Comparison of ENCODE assay signal across 12 cellular contexts in the genomic region with DNA sequence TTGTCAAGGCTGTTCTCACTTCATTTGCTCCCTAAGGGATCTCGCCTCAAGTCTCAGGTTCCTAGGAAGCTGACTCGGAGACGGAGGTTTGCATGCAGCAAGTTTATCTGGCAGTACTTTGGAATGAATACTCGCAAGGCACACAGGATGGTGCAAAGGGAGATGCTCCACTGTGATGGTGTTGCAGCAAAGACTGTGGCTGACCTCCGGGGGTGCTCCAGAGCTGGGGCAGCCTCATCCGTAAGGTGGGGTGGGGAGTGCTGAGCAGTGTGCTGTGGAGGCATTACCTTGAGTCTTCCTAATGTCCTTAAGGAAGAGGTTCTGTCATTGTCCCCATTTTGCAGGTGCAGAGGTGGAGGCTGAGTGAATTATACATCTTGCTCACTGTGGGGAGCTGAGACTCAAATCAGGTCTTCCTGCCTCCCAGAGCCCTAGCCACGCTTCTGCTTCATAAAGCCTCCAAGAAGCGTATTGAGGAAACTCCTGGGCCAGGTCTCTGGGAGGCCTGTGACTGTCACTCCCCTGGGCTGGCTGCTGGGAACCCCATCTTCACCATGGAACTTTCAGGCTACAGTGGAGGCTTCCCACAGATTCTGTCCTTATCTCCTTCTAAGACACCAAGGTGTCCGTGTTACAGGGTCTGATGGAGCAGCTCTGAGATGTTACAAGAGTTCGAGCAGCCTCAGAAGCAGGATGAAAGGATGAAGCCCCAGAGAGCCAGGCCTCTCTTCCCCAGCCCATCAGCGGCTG. TPM values are rescaled to one million over a fixed set of nuclear protein-coding genes. Genes with fewer than 3 reads are reported as not detected.
DNase-seq lines count a peak whose midpoint lies in the region; ATAC-seq, FAIRE-seq and TF ChIP-seq lines count a peak whose summit lies in the region.
"Had no signal": no experiment of that assay in that cellular context is flagged by ENCODE, and none has a peak within 500 bp of the region (broad histone marks: within the 10 kb centered on the region; RNA-seq: fewer than 3 reads in every experiment).

No MANE protein-coding gene starts in this region.

- H3K4me2 ChIP-seq in HepG2 (ENCODE audit: low read depth, low read length) (no peak overlapping the region), PC-3 (ENCODE audit: low read length) (no peak overlapping the region)

- no peak for TF ChIP-seq EP300 in HepG2 (IDR thresholded peaks at IDR 0.05; ENCODE audit: low read depth in 2 of 2, low read length in 2 of 2)
- TF ChIP-seq EP300 in HepG2 (CRISPR knock-in tag; IDR thresholded peaks at IDR 0.05; ENCODE audit: borderline replicate concordance): no peak

- 22% methylated on average over 7 of the region's 11 CpGs for WGBS in HepG2 (ENCODE audit: low lambda C conversion rate)
- 68% methylated on average over 7 of the region's 11 CpGs for WGBS in right lobe of liver (ENCODE audit: insufficient coverage, low coverage, low lambda C conversion rate, missing lambda C conversion rate)

- intact Hi-C loops in HepG2 (cut with micrococcal nuclease; ENCODE audit: unreplicated experiment) (no loop called here), right lobe of liver (cut with DNase I) (no loop called here), PC-3 (cut with micrococcal nuclease) (loop anchor here (5.0 kb wide), 1 partner anchor 37 kb away; the partner anchor contains the start of gene GALNT16)

- CTCF ChIA-PET in HepG2 (lab: Yijun Ruan, JAX; ENCODE audit: low intra/inter-chr PET ratio, low total read pairs) (no interaction called here), PC-3 (lab: Charles Lee) (interaction anchor here (1.0 kb wide), 1 partner anchor 12 kb away, joined by 3 read pairs; no protein-coding TSS in a partner anchor)

- FAIRE-seq in HepG2 (lab: Jason Lieb, UNC): no peak

- DNase-seq in HepG2 (ENCODE audit: low spot score) (no peak), right lobe of liver (no peak), PC-3 (no peak), foreskin fibroblast (no peak), NCI-H1694 treated with DMSO at 0.1 percent for 48 hours (lab: John Stamatoyannopoulos, UW) (no peak)
- DNase-seq: activated CD4-positive, CD25-positive, alpha-beta regulatory T cell treated with anti-CD3 and anti-CD28 coated beads, Interleukin-2, amount 50 U/mL, for 72 hours; amniotic stem cell; left colon; SHP77 had no signal

- BruUV-seq in HepG2 (replicated peaks; lab: Mats Ljungman, UMichigan): no TSS peak
- BruUV-seq in PC-3 (replicated peaks; lab: Mats Ljungman, UMichigan): no TSS peak

- H3K27me3 ChIP-seq in HepG2 (ENCODE audit: control insufficient read depth in 1 of 2, insufficient read depth in 2 of 2, low read length in 2 of 2) (peaks cover 2 to 30% of the 10 kb centered on the region in 2 experiments), right lobe of liver (no peaks in the 10 kb centered on the region), PC-3 (ENCODE audit: low read length) (peaks cover 62% of the 10 kb centered on the region)

- no peak for TF ChIP-seq RAD21 in HepG2 (CRISPR knock-in tag; IDR thresholded peaks at IDR 0.05)

- H3K4me1 ChIP-seq in HepG2 (ENCODE audit: insufficient read depth, low read length) (no peaks in the 10 kb centered on the region), right lobe of liver (no peaks in the 10 kb centered on the region), PC-3 (ENCODE audit: insufficient read depth, low read length) (no peaks in the 10 kb centered on the region)

- TF ChIP-seq CTCF in HepG2 (CRISPR knock-in tag; IDR thresholded peaks at IDR 0.05) (no peak), right lobe of liver (IDR thresholded peaks at IDR 0.05) (no peak), PC-3 (conservative IDR thresholded peaks at IDR 0.05; ENCODE audit: low read depth, low read length) (no peak), foreskin fibroblast (IDR thresholded peaks at IDR 0.05; ENCODE audit: low read depth, low read length) (peak; percentile 27)

- no peaks in the 10 kb centered on the region for H3K36me3 ChIP-seq in HepG2 (replicated peaks in 1 of 2; ENCODE audit: control insufficient read depth in 1 of 2, insufficient read depth in 2 of 2, low read length in 2 of 2)
- H3K36me3 ChIP-seq in right lobe of liver: no peaks in the 10 kb centered on the region
- H3K36me3 ChIP-seq in PC-3 (ENCODE audit: low read depth, low read length): no peaks in the 10 kb centered on the region

- POLR2A ChIA-PET in HepG2 (lab: Yijun Ruan, JAX): no interaction called here
- POLR2A ChIA-PET in PC-3 (lab: Charles Lee; ENCODE audit: unreplicated experiment): no interaction called here

- H3K9ac ChIP-seq in HepG2 (ENCODE audit: insufficient read depth, low read depth, low read length): no peak overlapping the region
- no peak overlapping the region for H3K9ac ChIP-seq in PC-3 (ENCODE audit: low read length)

- no peak overlapping the region for H2AFZ ChIP-seq in HepG2 (ENCODE audit: low read length)
- no peak overlapping the region for H2AFZ ChIP-seq in PC-3 (ENCODE audit: low read length)

- H3K9me2 ChIP-seq in PC-3 (replicated peaks; ENCODE audit: low read length): no peaks in the 10 kb centered on the region

- H3K4me3 ChIP-seq in HepG2 (replicated peaks in 1 of 3; ENCODE audit: insufficient read depth in 1 of 3, low read depth in 2 of 3, low read length in 3 of 3) (no peak overlapping the region), right lobe of liver (no peak overlapping the region), PC-3 (ENCODE audit: low read length) (no peak overlapping the region), foreskin fibroblast (ENCODE audit: low read depth in 1 of 2, low read length in 2 of 2) (no peak overlapping the region)

- peak; percentile 46; the same call in 1 of the 3 replicates for ATAC-seq in HepG2
- no peak for ATAC-seq in right lobe of liver
- peak; percentile 27; the same call in 1 of the 2 replicates for ATAC-seq in PC-3
- no peak for ATAC-seq in HG03457 (IDR thresholded peaks at IDR 0.05; ENCODE audit: unreplicated experiment)
- no peak for ATAC-seq in GM21423 (IDR thresholded peaks at IDR 0.05; ENCODE audit: unreplicated experiment)
- ATAC-seq in GM18870 (IDR thresholded peaks at IDR 0.05; ENCODE audit: unreplicated experiment): no peak
- ATAC-seq: left colon had no signal

- in situ Hi-C loops in HepG2 (cut with HindIII; ENCODE audit: extremely low pct_ligation_motif_present, low pct_unique_long_range_greater_than_20kb): no loop called here

- H4K20me1 ChIP-seq in HepG2 (ENCODE audit: insufficient read depth, low read length) (no peaks in the 10 kb centered on the region), PC-3 (ENCODE audit: low read length) (no peaks in the 10 kb centered on the region)

- H3K27ac ChIP-seq in HepG2 (ENCODE audit: extremely low read length, insufficient read depth, low read length): no peak overlapping the region
- no peak overlapping the region for H3K27ac ChIP-seq in right lobe of liver
- no peak overlapping the region for H3K27ac ChIP-seq in PC-3 (ENCODE audit: low read length)

- H3K79me2 ChIP-seq in HepG2 (ENCODE audit: insufficient read depth, low read length) (no peaks in the 10 kb centered on the region), PC-3 (ENCODE audit: low read length) (no peaks in the 10 kb centered on the region)

- H3K9me3 ChIP-seq in HepG2 (ENCODE audit: low read length): no peaks in the 10 kb centered on the region
- no peaks in the 10 kb centered on the region for H3K9me3 ChIP-seq in right lobe of liver
- H3K9me3 ChIP-seq in PC-3 (ENCODE audit: low read length): no peaks in the 10 kb centered on the region

- TF ChIP-seq POLR2A in HepG2 (IDR thresholded peaks at IDR 0.05; ENCODE audit: insufficient read depth in 1 of 2, low read depth in 2 of 2, low read length in 2 of 2) (no peak), right lobe of liver (IDR thresholded peaks at IDR 0.05) (no peak)

- no peaks in the 10 kb centered on the region for H3F3A ChIP-seq in PC-3 (ENCODE audit: low read length, unreplicated experiment)

TF ChIP-seq in HepG2, 621 proteins besides CTCF, POLR2A, EP300 and RAD21 (continues in another document):
- TF ChIP-seq ZSCAN20 (CRISPR knock-in tag; IDR thresholded peaks at IDR 0.05; ENCODE audit: borderline replicate concordance) (no peak), KAT2B (IDR thresholded peaks at IDR 0.05; ENCODE audit: borderline replicate concordance, low read depth, low read length) (no peak), ZNF724P (CRISPR knock-in tag; IDR thresholded peaks at IDR 0.05; ENCODE audit: borderline replicate concordance) (no peak), ZNF274 (CRISPR knock-in tag; IDR thresholded peaks at IDR 0.05) (no peak), YEATS4 (CRISPR knock-in tag; IDR thresholded peaks at IDR 0.05; ENCODE audit: borderline replicate concordance) (no peak)

RNA-seq across cellular contexts. Expression of gene GALNT16, which starts 39.5 kb away (rescaled TPM):
- total RNA-seq in HepG2 (2016; rRNA removed; fragmentation: Illumina TruSeq; extraction: Trizol) (0.36 and 0.82 TPM in 2 replicates), right lobe of liver (1 to 10 TPM in 3 of 6 experiments, under 1 TPM in 3; 0.37 to 1.7 (median 0.94) TPM), PC-3 (2014; rRNA removed) (0.17 and 0.33 TPM in 2 replicates)
- total RNA-seq in HepG2 (2016; cell fraction: cytosol; rRNA removed; fragmentation: Illumina TruSeq; extraction: Trizol; ENCODE audit: low read depth): 0.10 and 0.18 TPM in 2 replicates
- total RNA-seq in HepG2 (2016; cell fraction: insoluble cytoplasmic fraction; rRNA removed; fragmentation: Illumina TruSeq; extraction: Trizol): 0.40 and 1.1 TPM in 2 replicates
- 0.28 and 0.68 TPM in 2 replicates for total RNA-seq in HepG2 (2016; cell fraction: membrane; rRNA removed; fragmentation: Illumina TruSeq; extraction: Trizol)
- 1.3 and 1.6 TPM in 2 replicates for total RNA-seq in HepG2 (2016; cell fraction: nucleus; rRNA removed; fragmentation: Illumina TruSeq; extraction: Trizol)
- 0.54 and 0.55 TPM in 2 replicates for polyA plus RNA-seq in HepG2 (2011; rRNA removed)
- polyA plus RNA-seq in HepG2 (2011; cell fraction: cytosol; rRNA removed): 0.42 and 0.63 TPM in 2 replicates
- 0.72 and 0.73 TPM in 2 replicates for polyA plus RNA-seq in HepG2 (2011; cell fraction: nucleus; rRNA removed)
- 0.20 and 0.39 TPM in 2 replicates for polyA plus RNA-seq in HepG2 (2012)
- polyA plus RNA-seq in HepG2 (2016; cell fraction: cytosol; fragmentation: Illumina TruSeq; extraction: Trizol; ENCODE audit: low read depth): 0.09 and 0.34 TPM in 2 replicates
- polyA plus RNA-seq in HepG2 (2016; cell fraction: insoluble cytoplasmic fraction; fragmentation: Illumina TruSeq; extraction: Trizol; ENCODE audit: low read depth): 0.35 and 0.51 TPM in 2 replicates
- 0.32 and 0.44 TPM in 2 replicates for polyA plus RNA-seq in HepG2 (2016; cell fraction: membrane; fragmentation: Illumina TruSeq; extraction: Trizol; ENCODE audit: low read depth)
- polyA plus RNA-seq in HepG2 (2016; cell fraction: nucleus; fragmentation: Illumina TruSeq; extraction: Trizol; ENCODE audit: insufficient read depth, low read depth): 2.8 and 3.3 TPM in 2 replicates
- polyA minus RNA-seq in HepG2 (2011; rRNA and poly(A)+ RNA removed; ENCODE audit: low replicate concordance): 0.90 TPM in 1 of 2 replicates, not detected in the other
- 0.30 and 0.44 TPM in 2 replicates for polyA minus RNA-seq in HepG2 (2011; cell fraction: cytosol; rRNA and poly(A)+ RNA removed)
- 0.13 TPM in 1 of 2 replicates, not detected in the other for polyA minus RNA-seq in HepG2 (2011; cell fraction: nucleus; rRNA and poly(A)+ RNA removed)

Comparison
In these comparisons a context has a peak if more than half of its experiments do, and no peak if none do; other contexts are left out.
1. ATAC-seq: peak in HepG2 (single experiment) and PC-3 (single experiment); none in right lobe of liver (0 of 4), HG03457 (single experiment), GM21423 (single experiment) and GM18870 (single experiment).